In the genomic region with DNA sequence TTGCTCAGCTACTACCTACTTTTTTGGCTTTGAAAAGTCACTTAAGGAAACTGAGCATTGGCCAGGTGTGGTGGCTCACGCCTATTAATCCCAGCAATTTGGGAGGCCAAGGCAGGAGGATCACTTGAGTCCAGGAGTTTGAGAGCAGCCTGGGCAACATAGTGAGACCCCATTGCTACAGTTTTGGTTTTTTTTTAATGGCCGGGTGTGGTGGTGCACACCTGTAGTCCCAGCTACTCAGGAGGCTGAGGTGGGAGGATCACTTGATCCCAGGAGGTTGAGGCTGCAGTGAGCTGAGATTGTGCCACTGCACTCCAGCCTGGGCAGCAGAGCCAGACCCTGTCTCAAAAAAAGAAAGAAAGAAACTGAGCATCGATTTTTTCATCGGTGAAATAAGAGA, we compare ENCODE assay signal across 3 cellular contexts. TPM values are rescaled to one million over a fixed set of nuclear protein-coding genes. Genes with fewer than 3 reads are reported as not detected.
"Had no signal": no experiment of that assay in that cellular context is flagged by ENCODE, and none has a peak within 500 bp of the region (broad histone marks: within the 10 kb centered on the region; RNA-seq: fewer than 3 reads in every experiment).

No MANE protein-coding gene starts in this region.

RNA-seq across cellular contexts. Expression of a gene that starts 42.7 kb away (rescaled TPM):
- total RNA-seq: H1, H9 had no signal
- polyA plus RNA-seq: GM23338 had no signal
